Comparison of ENCODE assay signal across 3 cellular contexts in genomic region chr4:147326581-147326980, GRCh38.
A peak's percentile ranks its signal among the peaks of the same experiment; 100 is the strongest.
TF ChIP-seq lines count a peak whose summit lies in the region.

No MANE protein-coding gene starts in this region.

TF ChIP-seq in SK-N-SH, 30 proteins besides CTCF, POLR2A, EP300 and RAD21 (continued from another document):
- 0 out of 2 replicates have a peak, but pooled peaks have one; percentile 9 for TF ChIP-seq TCF12 (IDR thresholded peaks at IDR 0.05)

TF ChIP-seq in SK-N-SH treated with all-trans-retinoic acid at 6 μM for 48 hours, 23 proteins besides CTCF, POLR2A, EP300 and RAD21 (continued from another document):
- TF ChIP-seq ARNTL (CRISPR knock-in tag; IDR thresholded peaks at IDR 0.05; ENCODE audit: borderline replicate concordance, low read depth) (no peak), PPARA (CRISPR knock-in tag; IDR thresholded peaks at IDR 0.05; ENCODE audit: borderline replicate concordance) (no peak), SNAI2 (CRISPR knock-in tag; IDR thresholded peaks at IDR 0.05) (no peak)

TF ChIP-seq in endothelial cell of umbilical vein, 7 proteins besides CTCF, POLR2A, EP300 and RAD21:
- TF ChIP-seq MAX (IDR thresholded peaks at IDR 0.05; ENCODE audit: insufficient read depth, insufficient read length) (no peak), FOS (IDR thresholded peaks at IDR 0.05; ENCODE audit: borderline replicate concordance, insufficient read depth, low read length) (peak; percentile 42), GATA2 (IDR thresholded peaks at IDR 0.05; ENCODE audit: insufficient read depth, insufficient read length, low read depth, low read length) (peak; percentile 40), JUN (IDR thresholded peaks at IDR 0.05; ENCODE audit: borderline replicate concordance, insufficient read depth, insufficient read length, low read depth) (no peak), EZH2 (IDR thresholded peaks at IDR 0.05; ENCODE audit: borderline replicate concordance, low read depth, low read length, severe bottlenecking) (no peak), MYC (IDR thresholded peaks at IDR 0.05; ENCODE audit: low read depth, low read length) (no peak), POLR2AphosphoS5 (IDR thresholded peaks at IDR 0.05; ENCODE audit: insufficient read depth, low read depth, low read length) (peak; percentile 70)
TF ChIP-seq in endothelial cell of umbilical vein: peak in this region for 3.
